10 cellular contexts compared by ENCODE assay signal in the genomic region with DNA sequence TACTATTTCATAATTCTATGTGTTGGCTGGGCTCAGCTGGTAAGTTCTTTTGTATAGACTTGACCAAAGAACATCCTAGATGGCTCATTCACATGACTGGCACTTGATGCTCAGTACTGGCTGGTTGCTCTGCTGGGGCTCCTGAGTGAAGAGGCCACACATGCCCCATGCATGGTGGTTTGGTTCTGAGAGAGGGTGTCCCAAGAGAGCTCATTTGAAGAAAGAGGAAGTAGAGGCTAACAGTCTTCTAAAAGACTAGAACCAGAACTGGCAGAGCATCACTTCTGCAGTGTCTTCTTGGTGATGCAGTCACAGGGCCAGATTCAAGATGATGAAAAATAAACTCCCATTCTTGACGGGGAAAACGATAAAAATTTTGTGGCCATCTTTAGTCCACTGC. TPM values are rescaled to one million over a fixed set of nuclear protein-coding genes. Genes with fewer than 3 reads are reported as not detected.
DNase-seq lines count a peak whose midpoint lies in the region; ATAC-seq and TF ChIP-seq lines count a peak whose summit lies in the region.
"Had no signal": no experiment of that assay in that cellular context is flagged by ENCODE, and none has a peak within 500 bp of the region (broad histone marks: within the 10 kb centered on the region; RNA-seq: fewer than 3 reads in every experiment).

No MANE protein-coding gene starts in this region.

- TF ChIP-seq CTCF in adrenal gland (IDR thresholded peaks at IDR 0.05): no peak
- TF ChIP-seq CTCF in breast epithelium (IDR thresholded peaks at IDR 0.05): no peak
- TF ChIP-seq CTCF in natural killer cell (IDR thresholded peaks at IDR 0.05): no peak

- peaks cover 3 to 15% of the 10 kb centered on the region in 2 donors for H3K4me1 ChIP-seq in adrenal gland (replicated peaks in 1 of 2)
- H3K4me1 ChIP-seq in breast epithelium: no peaks in the 10 kb centered on the region

- H3K27ac ChIP-seq in adrenal gland (no peak overlapping the region), breast epithelium (no peak overlapping the region)

- H3K36me3 ChIP-seq in adrenal gland (replicated peaks in 1 of 2) (no peaks in the 10 kb centered on the region), breast epithelium (no peaks in the 10 kb centered on the region)

- H3K4me1 Mint-ChIP-seq in naive B cell: peaks cover 21 to 37% (median 21%) of the 10 kb centered on the region in 3 donors
- H3K4me1 Mint-ChIP-seq in natural killer cell: peaks cover 0 to 10% of the 10 kb centered on the region in 2 donors

- intact Hi-C loops in adrenal gland (cut with DNase I): loop anchor here in 1 of 2 donors (10.0 kb wide), 1 partner anchor 129 kb away; no protein-coding TSS in a partner anchor
- intact Hi-C loops in breast epithelium (cut with DNase I; ENCODE audit: low total_unique reads): no loop called here
- intact Hi-C loops in natural killer cell (cut with micrococcal nuclease): loop anchor here (10.0 kb wide), 1 partner anchor 99 kb away; no protein-coding TSS in a partner anchor

- peak overlapping the region in 7 of 8 donors; percentile 18 to 77 (median 35) for H3K4me3 Mint-ChIP-seq in naive B cell
- H3K4me3 Mint-ChIP-seq in natural killer cell: no peak overlapping the region

- H3K36me3 Mint-ChIP-seq in naive B cell (no peaks in the 10 kb centered on the region), natural killer cell (no peaks in the 10 kb centered on the region)

- no peak overlapping the region for H3K4me3 ChIP-seq in adrenal gland
- H3K4me3 ChIP-seq in breast epithelium: no peak overlapping the region

- DNase-seq in naive B cell (peak; percentile 87), adrenal gland (no peak), breast epithelium (ENCODE audit: low spot score in 2 of 2) (no peak), natural killer cell (no peak), glomerular visceral epithelial cell (ENCODE audit: extremely low spot score) (no peak)
- DNase-seq: anterior cingulate cortex, NCI-H1417 had no signal

- WGBS in adrenal gland, 4 donors: 76 to 96% (median 89%) methylated on average over 2 of the region's 2 CpGs

- H3K27me3 ChIP-seq in adrenal gland (no peaks in the 10 kb centered on the region), breast epithelium (no peaks in the 10 kb centered on the region)

- peak; percentile 91 for ATAC-seq in GM18907 (IDR thresholded peaks at IDR 0.05; ENCODE audit: unreplicated experiment)
- peak; percentile 85 for ATAC-seq in HG02610 (IDR thresholded peaks at IDR 0.05; ENCODE audit: unreplicated experiment)
- peak; percentile 89 for ATAC-seq in HG03571 (IDR thresholded peaks at IDR 0.05; ENCODE audit: unreplicated experiment)
- ATAC-seq in naive B cell (ENCODE audit: low read depth in 2 of 2): peak; percentile 96 to 97
- ATAC-seq in natural killer cell: no peak

- no peaks in the 10 kb centered on the region for H3K9me3 Mint-ChIP-seq in naive B cell
- no peaks in the 10 kb centered on the region for H3K9me3 Mint-ChIP-seq in natural killer cell

- H3K27ac Mint-ChIP-seq in naive B cell (peak overlapping the region; percentile 89 to 96 (median 94)), natural killer cell (no peak overlapping the region)

- H3K9me3 ChIP-seq in adrenal gland (replicated peaks in 1 of 3) (no peaks in the 10 kb centered on the region), breast epithelium (peaks cover 0 to 4% of the 10 kb centered on the region in 2 donors)

- H3K27me3 Mint-ChIP-seq in naive B cell (no peaks in the 10 kb centered on the region), natural killer cell (ENCODE audit: low read depth in 2 of 2) (peaks cover 0 to 5% of the 10 kb centered on the region in 2 donors)

- TF ChIP-seq POLR2A in adrenal gland (IDR thresholded peaks at IDR 0.05) (no peak), breast epithelium (IDR thresholded peaks at IDR 0.05) (no peak)

RNA-seq across cellular contexts. Expression of a gene that starts 5.2 kb away (rescaled TPM):
- polyA plus RNA-seq in naive B cell (ENCODE audit: low read depth in 6 of 6) (100 to 1,000 TPM in 1 of 6 donors, 10 to 100 TPM in 5; 50.7 to 106 (median 69.3) TPM), adrenal gland (10 to 100 TPM in 1 of 3 donors, 1 to 10 TPM in 2; 5.1 to 18.2 (median 6.2) TPM)
- total RNA-seq in adrenal gland (10 to 100 TPM; 18.5 to 61.2 (median 47.1) TPM), breast epithelium (10 to 100 TPM; 31.8 to 65.3 (median 42.3) TPM), natural killer cell (100 to 1,000 TPM in 1 of 3 donors, 10 to 100 TPM in 2; 74.2 to 111 (median 86.3) TPM)

Comparison
In these comparisons a context has a peak if more than half of its experiments do, and no peak if none do; other contexts are left out.
1. ATAC-seq: peak in GM18907 (single experiment), HG02610 (single experiment), HG03571 (single experiment) and naive B cell (2 of 2); none in natural killer cell (0 of 3).
2. H3K27ac Mint-ChIP-seq: peak in naive B cell (6 of 6); none in natural killer cell (0 of 2).